Comparison of ENCODE assay signal across 10 cellular contexts in genomic region chr1:50724626-50725286, GRCh38.
DNase-seq lines count a peak whose midpoint lies in the region; ATAC-seq and TF ChIP-seq lines count a peak whose summit lies in the region.
"Had no signal": no experiment of that assay in that cellular context is flagged by ENCODE, and none has a peak within 500 bp of the region (broad histone marks: within the 10 kb centered on the region; RNA-seq: fewer than 3 reads in every experiment).

No MANE protein-coding gene starts in this region.

- ATAC-seq in left ventricle myocardium superior (peak; percentile 26), right cardiac atrium (no peak), HG03060 (IDR thresholded peaks at IDR 0.05; ENCODE audit: low read depth, unreplicated experiment) (peak; percentile 89)

- H3K9ac ChIP-seq in SU-DHL-6 (ENCODE audit: low read length): peak overlapping the region; percentile 22

- H3F3A ChIP-seq in SU-DHL-6 (ENCODE audit: insufficient read depth): peaks cover 21% of the 10 kb centered on the region

- H3K36me3 ChIP-seq in SU-DHL-6 (ENCODE audit: low read length): no peaks in the 10 kb centered on the region

- peak overlapping the region; percentile 4 for H2AFZ ChIP-seq in SU-DHL-6 (ENCODE audit: low read depth, low read length, severe bottlenecking)

- no peaks in the 10 kb centered on the region for H3K4me1 ChIP-seq in right cardiac atrium (ENCODE audit: control insufficient read depth, insufficient read depth, low read length)

- no peaks in the 10 kb centered on the region for H3K9me3 ChIP-seq in right cardiac atrium (ENCODE audit: control insufficient read depth, low read length)
- H3K9me3 ChIP-seq in SU-DHL-6 (ENCODE audit: insufficient read depth, low read length): no peaks in the 10 kb centered on the region

- H3K27me3 ChIP-seq in right cardiac atrium (ENCODE audit: control insufficient read depth, insufficient read depth): no peaks in the 10 kb centered on the region
- no peaks in the 10 kb centered on the region for H3K27me3 ChIP-seq in SU-DHL-6 (ENCODE audit: low read length)

- no peaks in the 10 kb centered on the region for H3K79me2 ChIP-seq in SU-DHL-6 (ENCODE audit: insufficient read depth, low read length)

- 84% methylated on average over 4 of the region's 4 CpGs for WGBS in right cardiac atrium

- H3K27ac ChIP-seq in right cardiac atrium (ENCODE audit: low read length): no peak overlapping the region
- H3K27ac ChIP-seq in SU-DHL-6 (ENCODE audit: low read depth, low read length): peak overlapping the region; percentile 83
- H3K27ac ChIP-seq: C4-2B had no signal

- H3K9me2 ChIP-seq in SU-DHL-6 (replicated peaks; ENCODE audit: insufficient read depth, low read length): no peaks in the 10 kb centered on the region

- no peak for TF ChIP-seq CTCF in SU-DHL-6 (IDR thresholded peaks at IDR 0.05; ENCODE audit: insufficient read depth, low read length, poor library complexity, severe bottlenecking)

- intact Hi-C loops in left ventricle myocardium superior (cut with micrococcal nuclease): no loop called here
- intact Hi-C loops in right cardiac atrium (cut with DNase I): no loop called here

- DNase-seq in left ventricle myocardium superior (no peak), right cardiac atrium (no peak), NCI-H1417 treated with DMSO at 0.1 percent for 48 hours (lab: John Stamatoyannopoulos, UW) (no peak), NCI-H524 treated with DMSO at 0.1 percent for 48 hours (lab: John Stamatoyannopoulos, UW) (no peak), GM19238 (ENCODE audit: insufficient read length, low spot score) (no peak)
- DNase-seq in activated effector memory CD4-positive, alpha-beta T cell treated with anti-CD3 and anti-CD28 coated beads, Interleukin-2, amount 50 U/mL, for 16 hours: no peak
- DNase-seq: NCI-H1694 treated with DMSO at 0.1 percent for 48 hours had no signal

- H3K4me3 ChIP-seq in right cardiac atrium (ENCODE audit: low read length): no peak overlapping the region
- H3K4me3 ChIP-seq in SU-DHL-6 (ENCODE audit: insufficient read depth, low read length, poor library complexity, severe bottlenecking): no peak overlapping the region

- H4K20me1 ChIP-seq in SU-DHL-6 (ENCODE audit: low read depth, low read length): no peaks in the 10 kb centered on the region

- H3K4me2 ChIP-seq in SU-DHL-6 (ENCODE audit: low read depth, low read length, poor library complexity, severe bottlenecking): peak overlapping the region; percentile 56

Comparison
In these comparisons a context has a peak if more than half of its experiments do, and no peak if none do; other contexts are left out.
1. ATAC-seq: peak in left ventricle myocardium superior (single experiment) and HG03060 (single experiment); none in right cardiac atrium (0 of 2).